In the genomic region with DNA sequence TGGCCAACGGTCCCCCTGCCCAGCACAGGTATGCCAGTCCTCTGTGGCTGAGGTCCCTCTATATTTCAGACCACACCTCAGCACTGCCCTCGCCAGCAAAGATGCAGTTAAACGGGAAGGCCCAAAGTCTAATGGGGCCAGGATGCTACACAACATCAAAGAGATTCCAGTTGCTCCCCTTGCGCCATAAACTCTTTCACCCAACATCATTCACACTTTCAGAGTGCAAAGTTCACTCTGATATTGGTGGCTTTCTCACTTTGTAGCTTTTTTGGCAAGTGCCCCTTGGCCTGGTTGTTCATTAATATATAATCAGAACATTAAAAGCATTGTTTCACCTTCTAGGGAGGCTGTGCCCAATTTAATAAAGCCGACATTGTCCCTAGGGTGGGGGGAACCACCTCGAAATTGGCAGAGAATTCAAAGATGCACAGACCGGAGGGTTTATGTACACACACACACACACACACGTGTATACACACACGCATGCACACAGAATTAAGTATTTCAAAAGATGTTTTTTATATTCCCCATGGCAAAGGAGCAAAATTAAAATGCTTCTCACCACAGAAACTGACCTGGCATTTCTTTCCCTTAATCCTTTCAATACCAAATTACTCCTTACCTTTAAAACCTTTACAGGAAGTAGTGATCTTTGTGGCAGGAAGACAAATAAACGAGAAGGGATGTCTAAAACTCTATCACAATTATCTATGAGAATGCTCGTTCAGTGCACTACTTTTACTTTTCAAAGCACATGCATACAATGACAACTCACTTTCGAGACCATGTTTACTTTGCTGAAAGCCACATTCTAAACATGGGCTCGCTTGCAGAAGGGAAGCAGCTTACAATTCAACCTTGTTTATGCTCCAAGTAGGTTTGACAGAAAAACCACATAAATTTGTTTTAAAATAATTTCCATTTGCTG, we compare ENCODE assay signal across 8 cellular contexts. TPM values are rescaled to one million over a fixed set of nuclear protein-coding genes. Genes with fewer than 3 reads are reported as not detected.
DNase-seq lines count a peak whose midpoint lies in the region; ATAC-seq and TF ChIP-seq lines count a peak whose summit lies in the region.

No MANE protein-coding gene starts in this region.

- 39 to 40% methylated on average over 13 of the region's 13 CpGs for WGBS in tibial nerve, 2 donors

- CTCF ChIA-PET in activated naive CD4-positive, alpha-beta T cell treated with anti-CD3 and anti-CD28 coated beads for 36 hours (lab: Charles Lee) = interaction anchor here (1.4 to 3.4 kb wide), 3 partner anchors 9 to 12 kb away, joined by 5 to 15 read pairs (median 14); no protein-coding TSS in a partner anchor

- H3K9me3 Mint-ChIP-seq in activated naive CD4-positive, alpha-beta T cell treated with anti-CD3 and anti-CD28 coated beads for 36 hours = no peaks in the 10 kb centered on the region

- H3K27ac Mint-ChIP-seq in activated naive CD4-positive, alpha-beta T cell treated with anti-CD3 and anti-CD28 coated beads for 36 hours = peak overlapping the region; percentile 81

- no peaks in the 10 kb centered on the region for H3K27me3 ChIP-seq in tibial nerve

- intact Hi-C loops in activated naive CD4-positive, alpha-beta T cell treated with anti-CD3 and anti-CD28 coated beads for 36 hours (cut with micrococcal nuclease) = loop anchor here (1.0 kb wide), 3 partner anchors 8 to 18 kb away; no protein-coding TSS in a partner anchor

- DNase-seq in activated naive CD4-positive, alpha-beta T cell treated with anti-CD3 and anti-CD28 coated beads for 36 hours = no peak
- no peak for DNase-seq in activated naive CD4-positive, alpha-beta T cell (lab: John Stamatoyannopoulos, UW)
- DNase-seq in SW480 (ENCODE audit: low spot score) = peak; percentile 96
- peak; percentile 43 for DNase-seq in iris pigment epithelial cell (ENCODE audit: low read depth)
- DNase-seq in tibial nerve (ENCODE audit: low spot score in 2 of 2) = no peak
- no peak for DNase-seq in stimulated activated CD4-positive, alpha-beta T cell treated with anti-CD3 and anti-CD28 coated beads, Interleukin-15, amount 100 ng/mL, for 24 hours
- DNase-seq in islet precursor cell = no peak

- no peak for TF ChIP-seq CTCF in tibial nerve (IDR thresholded peaks at IDR 0.05)

- peak overlapping the region; percentile 52 for H3K4me3 Mint-ChIP-seq in activated naive CD4-positive, alpha-beta T cell treated with anti-CD3 and anti-CD28 coated beads for 36 hours

- peaks cover 80% of the 10 kb centered on the region for H3K4me1 Mint-ChIP-seq in activated naive CD4-positive, alpha-beta T cell treated with anti-CD3 and anti-CD28 coated beads for 36 hours (ENCODE audit: low read depth)

- no peaks in the 10 kb centered on the region for H3K27me3 Mint-ChIP-seq in activated naive CD4-positive, alpha-beta T cell treated with anti-CD3 and anti-CD28 coated beads for 36 hours (ENCODE audit: low read depth)

- no peak overlapping the region for H3K4me3 ChIP-seq in tibial nerve

- TF ChIP-seq EP300 in tibial nerve (IDR thresholded peaks at IDR 0.05) = no peak

- TF ChIP-seq POLR2A in tibial nerve (IDR thresholded peaks at IDR 0.05) = no peak

- no peaks in the 10 kb centered on the region for H3K36me3 ChIP-seq in tibial nerve

- no peaks in the 10 kb centered on the region for H3K9me3 ChIP-seq in tibial nerve

- H3K36me3 Mint-ChIP-seq in activated naive CD4-positive, alpha-beta T cell treated with anti-CD3 and anti-CD28 coated beads for 36 hours (ENCODE audit: low read depth) = peaks cover 7% of the 10 kb centered on the region

- H3K27ac ChIP-seq in tibial nerve = peak overlapping the region; percentile 19 to 86 (median 78)

- no peak for ATAC-seq in HG02610 (IDR thresholded peaks at IDR 0.05; ENCODE audit: unreplicated experiment)

- peaks cover 0 to 77% (median 58%) of the 10 kb centered on the region in 4 donors for H3K4me1 ChIP-seq in tibial nerve

RNA-seq across cellular contexts. Expression of gene LRIG1, which starts 19.5 kb away (rescaled TPM):
- total RNA-seq in activated naive CD4-positive, alpha-beta T cell treated with anti-CD3 and anti-CD28 coated beads for 36 hours = 10 to 100 TPM; 18.3 to 19.0 TPM
- total RNA-seq in tibial nerve = 10 to 100 TPM; 48.6 to 58.6 (median 52.5) TPM

Comparison
In these comparisons a context has a peak if more than half of its experiments do, and no peak if none do; other contexts are left out.
1. DNase-seq: peak in SW480 (single experiment) and iris pigment epithelial cell (single experiment); none in activated naive CD4-positive, alpha-beta T cell treated with anti-CD3 and anti-CD28 coated beads for 36 hours (single experiment), activated naive CD4-positive, alpha-beta T cell (0 of 4), tibial nerve (0 of 2), stimulated activated CD4-positive, alpha-beta T cell treated with anti-CD3 and anti-CD28 coated beads, Interleukin-15, amount 100 ng/mL, for 24 hours (single experiment) and islet precursor cell (single experiment).